Comparison of ENCODE assay signal across 1 cellular context in the genomic region with DNA sequence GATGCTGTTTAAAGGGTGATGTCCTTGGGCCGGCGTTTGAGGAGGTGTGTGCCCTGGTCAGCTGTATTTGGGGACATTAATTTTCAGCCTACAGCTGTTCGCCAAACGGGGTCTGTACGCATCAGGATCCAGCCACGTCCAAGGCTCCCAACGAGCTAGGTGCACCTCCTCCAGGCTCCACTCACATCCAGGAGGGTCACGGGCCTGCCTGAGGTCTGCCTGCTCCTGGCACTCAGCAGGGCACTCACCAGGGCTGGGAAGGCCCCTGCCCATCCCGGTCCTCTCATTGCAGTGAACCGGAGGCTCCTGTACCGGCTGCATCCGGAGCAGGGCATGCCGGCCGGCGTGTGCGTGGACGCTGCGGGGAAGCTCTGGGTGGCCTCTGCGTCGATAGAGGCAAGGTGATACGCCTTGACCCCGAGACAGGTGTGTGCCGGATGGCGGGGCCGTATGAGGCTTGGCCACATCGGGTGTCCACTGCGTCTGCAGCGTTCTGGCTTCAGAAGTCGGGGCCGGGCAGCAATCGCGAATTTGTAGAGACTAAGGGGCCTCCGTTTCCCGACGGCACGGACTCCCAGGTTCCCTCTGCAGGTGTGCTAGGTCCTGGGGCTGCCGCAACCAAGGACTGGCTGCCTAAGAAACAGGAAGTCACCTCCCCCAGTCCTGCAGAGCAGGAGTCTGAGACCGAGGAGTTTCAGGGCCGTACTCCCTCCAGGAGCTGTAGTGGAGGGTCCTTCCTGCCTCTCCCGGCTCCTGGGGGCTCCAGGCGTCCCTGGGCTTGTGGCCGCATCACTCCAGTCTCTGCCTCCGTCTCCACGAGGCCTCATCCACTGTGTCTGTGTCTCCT.
TF ChIP-seq lines count a peak whose summit lies in the region.

No MANE protein-coding gene starts in this region.

TF ChIP-seq in endothelial cell of umbilical vein, 7 proteins besides CTCF, POLR2A, EP300 and RAD21:
- TF ChIP-seq, protein P1, sequence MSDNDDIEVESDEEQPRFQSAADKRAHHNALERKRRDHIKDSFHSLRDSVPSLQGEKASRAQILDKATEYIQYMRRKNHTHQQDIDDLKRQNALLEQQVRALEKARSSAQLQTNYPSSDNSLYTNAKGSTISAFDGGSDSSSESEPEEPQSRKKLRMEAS (IDR thresholded peaks at IDR 0.05; ENCODE audit: insufficient read depth, insufficient read length): no peak
- no peak for TF ChIP-seq FOS (IDR thresholded peaks at IDR 0.05; ENCODE audit: borderline replicate concordance, insufficient read depth, low read length)
- no peak for TF ChIP-seq EZH2 (IDR thresholded peaks at IDR 0.05; ENCODE audit: borderline replicate concordance, low read depth, low read length, severe bottlenecking)
- TF ChIP-seq POLR2AphosphoS5 (IDR thresholded peaks at IDR 0.05; ENCODE audit: insufficient read depth, low read depth, low read length): no peak
- TF ChIP-seq JUN (IDR thresholded peaks at IDR 0.05; ENCODE audit: borderline replicate concordance, insufficient read depth, insufficient read length, low read depth): no peak
- TF ChIP-seq GATA2 (IDR thresholded peaks at IDR 0.05; ENCODE audit: insufficient read depth, insufficient read length, low read depth, low read length): no peak
- TF ChIP-seq MYC (IDR thresholded peaks at IDR 0.05; ENCODE audit: low read depth, low read length): no peak
